ENCODE assay signal across 15 cellular contexts in the genomic region with DNA sequence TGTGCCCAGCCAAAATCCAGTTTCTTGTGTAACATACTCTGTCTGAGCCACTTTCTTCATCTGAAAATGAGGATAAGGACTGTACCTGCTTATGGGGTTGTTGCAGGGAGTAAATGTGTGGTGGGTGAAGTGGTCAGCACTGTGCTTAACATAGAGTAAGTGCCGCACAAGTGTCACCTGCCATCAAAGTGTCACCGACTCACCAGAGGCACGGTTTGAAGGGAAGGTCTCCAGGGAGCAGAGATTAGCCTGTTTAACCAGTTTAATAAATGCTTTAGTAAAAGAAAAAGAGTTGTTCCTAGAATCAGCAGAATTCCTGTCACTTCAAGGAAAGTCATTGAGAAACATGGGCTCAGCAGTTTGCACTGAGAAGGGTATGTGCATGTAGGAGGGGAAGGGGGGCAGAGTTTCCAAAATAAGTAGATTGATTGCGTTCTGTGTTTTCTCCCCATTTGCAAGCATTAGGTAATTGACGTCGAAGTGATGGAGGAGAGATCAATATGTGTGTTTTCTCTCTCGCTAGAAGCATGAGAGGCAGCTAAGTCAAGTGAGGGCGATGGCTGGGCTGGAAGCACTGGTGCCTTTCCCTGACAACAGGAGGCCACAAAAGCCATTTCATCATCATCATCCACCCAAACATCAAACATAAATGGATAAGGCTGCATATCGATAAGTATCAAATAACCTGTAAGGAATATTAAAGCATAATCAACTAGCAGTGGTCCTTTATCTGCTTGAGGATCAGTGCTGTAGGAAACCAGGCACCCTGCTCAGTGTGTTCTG. TPM values are rescaled to one million over a fixed set of nuclear protein-coding genes. Genes with fewer than 3 reads are reported as not detected.
"Had no signal": no experiment of that assay in that cellular context is flagged by ENCODE, and none has a peak within 500 bp of the region (broad histone marks: within the 10 kb centered on the region; RNA-seq: fewer than 3 reads in every experiment).

No MANE protein-coding gene starts in this region.

- H3K9me3 Mint-ChIP-seq: activated CD4-positive, alpha-beta memory T cell treated with anti-CD3 and anti-CD28 coated beads for 36 hours; activated naive CD4-positive, alpha-beta T cell treated with anti-CD3 and anti-CD28 coated beads, Interleukin-2, amount 10 ng/mL, durations not matched to agents 7 days and 5 days had no signal

- H3K36me3 Mint-ChIP-seq: activated CD4-positive, alpha-beta memory T cell treated with anti-CD3 and anti-CD28 coated beads for 36 hours; activated CD8-positive, alpha-beta memory T cell treated with anti-CD3 and anti-CD28 coated beads, Interleukin-2, amount 10 ng/mL, durations not matched to agents 7 days and 5 days; activated naive CD4-positive, alpha-beta T cell treated with anti-CD3 and anti-CD28 coated beads, Interleukin-2, amount 10 ng/mL, durations not matched to agents 7 days and 5 days; mesothelial cell of epicardium had no signal

- H3K9me3 ChIP-seq: ascending aorta, transverse colon had no signal

- ATAC-seq: activated CD4-positive, alpha-beta T cell treated with anti-CD3 and anti-CD28 coated beads for 36 hours; activated CD8-positive, alpha-beta memory T cell treated with anti-CD3 and anti-CD28 coated beads, Interleukin-2, amount 10 ng/mL, durations not matched to agents 7 days and 5 days had no signal

- H3K4me3 ChIP-seq: ascending aorta, hepatocyte, left ventricle myocardium inferior, skin epidermis, transverse colon had no signal

- H3K27ac Mint-ChIP-seq: activated CD4-positive, alpha-beta memory T cell treated with anti-CD3 and anti-CD28 coated beads for 36 hours; activated CD4-positive, alpha-beta T cell treated with anti-CD3 and anti-CD28 coated beads for 36 hours; activated CD8-positive, alpha-beta memory T cell treated with anti-CD3 and anti-CD28 coated beads, Interleukin-2, amount 10 ng/mL, durations not matched to agents 7 days and 5 days; activated naive CD4-positive, alpha-beta T cell treated with anti-CD3 and anti-CD28 coated beads, Interleukin-2, amount 10 ng/mL, durations not matched to agents 7 days and 5 days; mesothelial cell of epicardium had no signal

- H3K27me3 ChIP-seq: ascending aorta, hepatocyte, transverse colon had no signal

- H3K36me3 ChIP-seq: ascending aorta, left ventricle myocardium inferior, transverse colon had no signal

- H3K27ac ChIP-seq: ascending aorta, hepatocyte, left ventricle myocardium inferior, transverse colon had no signal

- H3K4me1 ChIP-seq: ascending aorta had no signal

- H3K4me3 Mint-ChIP-seq: activated CD4-positive, alpha-beta memory T cell treated with anti-CD3 and anti-CD28 coated beads for 36 hours; activated CD4-positive, alpha-beta T cell treated with anti-CD3 and anti-CD28 coated beads for 36 hours; activated CD8-positive, alpha-beta memory T cell treated with anti-CD3 and anti-CD28 coated beads, Interleukin-2, amount 10 ng/mL, durations not matched to agents 7 days and 5 days; activated naive CD4-positive, alpha-beta T cell treated with anti-CD3 and anti-CD28 coated beads, Interleukin-2, amount 10 ng/mL, durations not matched to agents 7 days and 5 days; mesothelial cell of epicardium had no signal

- H3K4me1 Mint-ChIP-seq: activated CD4-positive, alpha-beta T cell treated with anti-CD3 and anti-CD28 coated beads for 36 hours; activated CD8-positive, alpha-beta memory T cell treated with anti-CD3 and anti-CD28 coated beads, Interleukin-2, amount 10 ng/mL, durations not matched to agents 7 days and 5 days; activated naive CD4-positive, alpha-beta T cell treated with anti-CD3 and anti-CD28 coated beads, Interleukin-2, amount 10 ng/mL, durations not matched to agents 7 days and 5 days had no signal

- DNase-seq: activated CD4-positive, alpha-beta memory T cell treated with anti-CD3 and anti-CD28 coated beads for 36 hours; activated CD4-positive, alpha-beta T cell treated with anti-CD3 and anti-CD28 coated beads for 36 hours; activated CD8-positive, alpha-beta memory T cell treated with anti-CD3 and anti-CD28 coated beads, Interleukin-2, amount 10 ng/mL, durations not matched to agents 7 days and 5 days; activated naive CD4-positive, alpha-beta T cell treated with anti-CD3 and anti-CD28 coated beads, Interleukin-2, amount 10 ng/mL, durations not matched to agents 7 days and 5 days; activated T-cell treated with anti-CD3 and anti-CD28 coated beads, Interleukin-2, amount 50 U/mL, for 1 hour; islet precursor cell; left ventricle myocardium inferior; stimulated activated CD4-positive, alpha-beta T cell treated with anti-CD3 and anti-CD28 coated beads, Interleukin-4, amount 100 ng/mL, for 24 hours; stimulated activated naive CD4-positive, alpha-beta T cell; T-helper 2 cell; transverse colon had no signal

RNA-seq across cellular contexts. Expression of gene FAM20A, which starts 19.1 kb away (rescaled TPM):
- total RNA-seq: activated CD4-positive, alpha-beta memory T cell treated with anti-CD3 and anti-CD28 coated beads for 36 hours; activated CD4-positive, alpha-beta T cell treated with anti-CD3 and anti-CD28 coated beads for 36 hours; activated CD8-positive, alpha-beta memory T cell treated with anti-CD3 and anti-CD28 coated beads, Interleukin-2, amount 10 ng/mL, durations not matched to agents 7 days and 5 days had no signal
